Comparison of ENCODE assay signal across 9 cellular contexts in the genomic region with DNA sequence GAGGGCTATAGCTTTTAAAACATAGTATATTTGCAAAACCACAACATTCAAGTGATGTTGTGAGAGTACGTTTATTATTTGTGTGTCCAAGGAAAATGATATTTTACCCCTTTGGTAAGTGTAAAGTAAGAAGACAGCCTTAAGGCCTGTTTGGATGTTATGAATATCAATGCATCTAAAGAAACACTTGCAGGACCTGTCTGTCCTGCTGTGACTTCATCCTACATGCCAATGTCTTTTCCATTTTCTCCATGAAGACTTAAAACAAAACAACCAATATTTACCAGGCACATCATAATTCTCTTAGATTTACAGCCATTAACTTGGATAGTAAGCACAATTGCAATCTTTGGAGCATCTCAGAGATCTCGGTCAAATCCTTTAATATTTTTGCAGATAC. TPM values are rescaled to one million over a fixed set of nuclear protein-coding genes. Genes with fewer than 3 reads are reported as not detected.
"Had no signal": no experiment of that assay in that cellular context is flagged by ENCODE, and none has a peak within 500 bp of the region (broad histone marks: within the 10 kb centered on the region; RNA-seq: fewer than 3 reads in every experiment).

No MANE protein-coding gene starts in this region.

- H3K4me3 ChIP-seq: GM12878 had no signal

- ATAC-seq: GM12878 had no signal

- DNase-seq: GDM1, GF-D8 had no signal

- FAIRE-seq: G401.6, GM12878, GM12891, GM12892, GM18507, GM19239 had no signal

RNA-seq across cellular contexts. Expression of a gene that starts 29.0 kb away (rescaled TPM):
- total RNA-seq: G401 had no signal
